ENCODE assay signal across 27 cellular contexts in genomic region chr2:4553219-4553618, GRCh38.
"Had no signal": no experiment of that assay in that cellular context is flagged by ENCODE, and none has a peak within 500 bp of the region (broad histone marks: within the 10 kb centered on the region; RNA-seq: fewer than 3 reads in every experiment).

No MANE protein-coding gene starts in this region.

- DNase-seq: activated CD4-positive, alpha-beta T cell treated with anti-CD3 and anti-CD28 coated beads, Interleukin-2, amount 10 ng/mL, durations not matched to agents 24 days and 14 days; activated CD8-positive, alpha-beta memory T cell treated with anti-CD3 and anti-CD28 coated beads, Interleukin-2, amount 10 ng/mL, durations not matched to agents 7 days and 5 days; activated CD8-positive, alpha-beta T cell treated with anti-CD3 and anti-CD28 coated beads for 36 hours; activated effector memory CD4-positive, alpha-beta T cell treated with anti-CD3 and anti-CD28 coated beads, Interleukin-2, amount 50 U/mL, for 16 hours; activated naive CD4-positive, alpha-beta T cell treated with anti-CD3 and anti-CD28 coated beads, Interleukin-2, amount 10 ng/mL, durations not matched to agents 7 days and 5 days; activated T-cell treated with anti-CD3 and anti-CD28 coated beads for 4 hours; dermis blood vessel endothelial cell; effector memory CD8-positive, alpha-beta T cell; head of caudate nucleus; lower lobe of right lung; naive thymus-derived CD8-positive, alpha-beta T cell; ovary; psoas muscle; stimulated activated CD4-positive, alpha-beta T cell treated with anti-CD3 and anti-CD28 coated beads, Interleukin-12 subunit alpha, Interleukin-12 subunit beta, amount 100 ng/mL, for 4 hours; T-cell had no signal

- H3K4me1 ChIP-seq: esophagus muscularis mucosa, gastrocnemius medialis, lower lobe of right lung, psoas muscle, right atrium auricular region had no signal

- H3K27me3 Mint-ChIP-seq: activated CD4-positive, alpha-beta T cell treated with anti-CD3 and anti-CD28 coated beads, Interleukin-2, amount 10 ng/mL, durations not matched to agents 24 days and 14 days; activated CD8-positive, alpha-beta memory T cell treated with anti-CD3 and anti-CD28 coated beads, Interleukin-2, amount 10 ng/mL, durations not matched to agents 7 days and 5 days; activated CD8-positive, alpha-beta T cell treated with anti-CD3 and anti-CD28 coated beads for 36 hours; activated naive CD4-positive, alpha-beta T cell treated with anti-CD3 and anti-CD28 coated beads, Interleukin-2, amount 10 ng/mL, durations not matched to agents 7 days and 5 days; brain; effector memory CD8-positive, alpha-beta T cell; naive thymus-derived CD8-positive, alpha-beta T cell; stimulated activated naive CD8-positive, alpha-beta T cell treated with anti-CD3 and anti-CD28 coated beads, Interleukin-15, Interleukin-2, amounts not matched to agents 100 ng/mL and 50 ng/mL, for 24 hours; T-cell had no signal

- H3K36me3 Mint-ChIP-seq: activated CD8-positive, alpha-beta memory T cell treated with anti-CD3 and anti-CD28 coated beads, Interleukin-2, amount 10 ng/mL, durations not matched to agents 7 days and 5 days; activated naive CD4-positive, alpha-beta T cell treated with anti-CD3 and anti-CD28 coated beads, Interleukin-2, amount 10 ng/mL, durations not matched to agents 7 days and 5 days; brain; naive thymus-derived CD8-positive, alpha-beta T cell; T-cell had no signal

- H3K27ac Mint-ChIP-seq: activated CD4-positive, alpha-beta T cell treated with anti-CD3 and anti-CD28 coated beads, Interleukin-2, amount 10 ng/mL, durations not matched to agents 24 days and 14 days; activated CD8-positive, alpha-beta memory T cell treated with anti-CD3 and anti-CD28 coated beads, Interleukin-2, amount 10 ng/mL, durations not matched to agents 7 days and 5 days; activated CD8-positive, alpha-beta T cell treated with anti-CD3 and anti-CD28 coated beads for 36 hours; activated naive CD4-positive, alpha-beta T cell treated with anti-CD3 and anti-CD28 coated beads, Interleukin-2, amount 10 ng/mL, durations not matched to agents 7 days and 5 days; brain; effector memory CD8-positive, alpha-beta T cell; naive thymus-derived CD8-positive, alpha-beta T cell; stimulated activated naive CD8-positive, alpha-beta T cell treated with anti-CD3 and anti-CD28 coated beads, Interleukin-15, Interleukin-2, amounts not matched to agents 100 ng/mL and 50 ng/mL, for 24 hours; T-cell; T-helper 2 cell treated with Interferon-gamma antibody and Interleukin-4, amounts not matched to agents 5 μg/mL and 100 μg/mL, for 36 hours had no signal

- H3K4me1 Mint-ChIP-seq: activated CD4-positive, alpha-beta T cell treated with anti-CD3 and anti-CD28 coated beads, Interleukin-2, amount 10 ng/mL, durations not matched to agents 24 days and 14 days; activated CD8-positive, alpha-beta memory T cell treated with anti-CD3 and anti-CD28 coated beads, Interleukin-2, amount 10 ng/mL, durations not matched to agents 7 days and 5 days; activated naive CD4-positive, alpha-beta T cell treated with anti-CD3 and anti-CD28 coated beads, Interleukin-2, amount 10 ng/mL, durations not matched to agents 7 days and 5 days; naive thymus-derived CD8-positive, alpha-beta T cell; T-cell had no signal

- ATAC-seq: activated CD4-positive, CD25-positive, alpha-beta regulatory T cell treated with anti-CD3 and anti-CD28 coated beads, Interleukin-2, amount 50 U/mL, for 24 hours; activated CD8-positive, alpha-beta memory T cell treated with anti-CD3 and anti-CD28 coated beads, Interleukin-2, amount 10 ng/mL, durations not matched to agents 7 days and 5 days; activated CD8-positive, alpha-beta T cell treated with anti-CD3 and anti-CD28 coated beads for 36 hours; effector memory CD8-positive, alpha-beta T cell; left colon; lower lobe of right lung; naive thymus-derived CD8-positive, alpha-beta T cell; T-cell had no signal

- FAIRE-seq: endothelial cell of umbilical vein, keratinocyte had no signal

- H3K36me3 ChIP-seq: esophagus muscularis mucosa, gastrocnemius medialis, lower lobe of right lung, ovary, right atrium auricular region, tibial nerve had no signal

- H3K4me3 ChIP-seq: esophagus muscularis mucosa, gastrocnemius medialis, lower lobe of right lung, ovary, psoas muscle, right atrium auricular region, tibial nerve had no signal

- H3K27ac ChIP-seq: esophagus muscularis mucosa, gastrocnemius medialis, lower lobe of right lung, ovary, psoas muscle, right atrium auricular region, tibial nerve, VCaP had no signal

- H3K4me3 Mint-ChIP-seq: activated CD4-positive, alpha-beta T cell treated with anti-CD3 and anti-CD28 coated beads, Interleukin-2, amount 10 ng/mL, durations not matched to agents 24 days and 14 days; activated CD8-positive, alpha-beta memory T cell treated with anti-CD3 and anti-CD28 coated beads, Interleukin-2, amount 10 ng/mL, durations not matched to agents 7 days and 5 days; activated CD8-positive, alpha-beta T cell treated with anti-CD3 and anti-CD28 coated beads for 36 hours; activated naive CD4-positive, alpha-beta T cell treated with anti-CD3 and anti-CD28 coated beads, Interleukin-2, amount 10 ng/mL, durations not matched to agents 7 days and 5 days; brain; effector memory CD8-positive, alpha-beta T cell; naive thymus-derived CD8-positive, alpha-beta T cell; stimulated activated naive CD8-positive, alpha-beta T cell treated with anti-CD3 and anti-CD28 coated beads, Interleukin-15, Interleukin-2, amounts not matched to agents 100 ng/mL and 50 ng/mL, for 24 hours; T-cell; T-helper 2 cell treated with Interferon-gamma antibody and Interleukin-4, amounts not matched to agents 5 μg/mL and 100 μg/mL, for 36 hours had no signal

- H3K9me3 ChIP-seq: esophagus muscularis mucosa, gastrocnemius medialis, lower lobe of right lung, ovary, psoas muscle, right atrium auricular region, tibial nerve had no signal

- H3K27me3 ChIP-seq: esophagus muscularis mucosa, gastrocnemius medialis, ovary, right atrium auricular region, tibial nerve had no signal
